Comparison of ENCODE assay signal across 29 cellular contexts in genomic region chr17:22516861-22517636, GRCh38.
"Had no signal": no experiment of that assay in that cellular context is flagged by ENCODE, and none has a peak within 500 bp of the region (broad histone marks: within the 10 kb centered on the region; RNA-seq: fewer than 3 reads in every experiment).

No MANE protein-coding gene starts in this region.

- H3K27ac Mint-ChIP-seq: dendritic cell treated with granulocyte-macrophage colony-stimulating factor and Interleukin-4, amounts not matched to agents 40 ng/mL and 50 ng/mL, for 4 days; endodermal cell; mesothelial cell of epicardium; naive B cell; natural killer cell treated with Interleukin-12 subunit alpha and Interleukin-12 subunit beta and Interleukin-15 and Interleukin-18, amount 100 ng/mL, for 72 hours; stimulated activated effector memory CD8-positive, alpha-beta T cell treated with anti-CD3 and anti-CD28 coated beads, Interleukin-12 subunit alpha, Interleukin-12 subunit beta, amount 100 ng/mL, for 72 hours had no signal

- FAIRE-seq: colon, keratinocyte had no signal

- H3K4me3 Mint-ChIP-seq: dendritic cell treated with granulocyte-macrophage colony-stimulating factor and Interleukin-4, amounts not matched to agents 40 ng/mL and 50 ng/mL, for 4 days; endodermal cell; mesothelial cell of epicardium; naive B cell; natural killer cell treated with Interleukin-12 subunit alpha and Interleukin-12 subunit beta and Interleukin-15 and Interleukin-18, amount 100 ng/mL, for 72 hours; neural crest cell; stimulated activated effector memory CD8-positive, alpha-beta T cell treated with anti-CD3 and anti-CD28 coated beads, Interleukin-12 subunit alpha, Interleukin-12 subunit beta, amount 100 ng/mL, for 72 hours had no signal

- DNase-seq: effector CD8-positive, alpha-beta T cell; endodermal cell; foreskin fibroblast; gastrocnemius medialis; head of caudate nucleus; mesenchymal stem cell; mucosa of descending colon; naive B cell; stimulated activated CD4-positive, alpha-beta T cell treated with anti-CD3 and anti-CD28 coated beads, Interleukin-2, amount 100 ng/mL, for 24 hours; stimulated activated CD4-positive, alpha-beta T cell treated with anti-CD3 and anti-CD28 coated beads, Interleukin-4, amount 100 ng/mL, for 24 hours; stimulated activated naive CD4-positive, alpha-beta T cell treated with Interleukin-2 at 50 U/mL for 16 hours; stomach; thyroid gland; trophoblast cell had no signal

- H3K27me3 Mint-ChIP-seq: dendritic cell treated with granulocyte-macrophage colony-stimulating factor and Interleukin-4, amounts not matched to agents 40 ng/mL and 50 ng/mL, for 4 days; naive B cell; natural killer cell treated with Interleukin-12 subunit alpha and Interleukin-12 subunit beta and Interleukin-15 and Interleukin-18, amount 100 ng/mL, for 72 hours had no signal

- ATAC-seq: esophagus mucosa; gastrocnemius medialis; left lobe of liver; mucosa of descending colon; natural killer cell treated with Interleukin-12 subunit alpha and Interleukin-12 subunit beta and Interleukin-15 and Interleukin-18, amount 100 ng/mL, for 72 hours; sciatic nerve; stimulated activated effector memory CD8-positive, alpha-beta T cell treated with anti-CD3 and anti-CD28 coated beads, Interleukin-12 subunit alpha, Interleukin-12 subunit beta, amount 100 ng/mL, for 72 hours had no signal

- H3K4me1 Mint-ChIP-seq: endodermal cell; mesothelial cell of epicardium; naive B cell; neural crest cell; stimulated activated effector memory CD8-positive, alpha-beta T cell treated with anti-CD3 and anti-CD28 coated beads, Interleukin-12 subunit alpha, Interleukin-12 subunit beta, amount 100 ng/mL, for 72 hours had no signal

- H3K9ac ChIP-seq: parathyroid adenoma had no signal

- H3K36me3 ChIP-seq: gastrocnemius medialis, neutrophil, prostate gland, right atrium auricular region, stomach, thyroid gland had no signal

- H3K27me3 ChIP-seq: gastrocnemius medialis, neutrophil, right atrium auricular region, stomach, thyroid gland had no signal

- H3K9me3 ChIP-seq: gastrocnemius medialis, neutrophil, prostate gland, right atrium auricular region, thyroid gland had no signal

- H2AFZ ChIP-seq: parathyroid adenoma had no signal

- H3K4me3 ChIP-seq: gastrocnemius medialis, mucosa of descending colon, prostate gland, right atrium auricular region, stomach, thyroid gland had no signal

- H3K4me1 ChIP-seq: gastrocnemius medialis, parathyroid adenoma, prostate gland, right atrium auricular region, stomach, thyroid gland had no signal

- H3K27ac ChIP-seq: epithelial cell of prostate, gastrocnemius medialis, neutrophil, parathyroid adenoma, prostate gland, right atrium auricular region, stomach, thyroid gland had no signal

- H3K36me3 Mint-ChIP-seq: naive B cell; natural killer cell treated with Interleukin-12 subunit alpha and Interleukin-12 subunit beta and Interleukin-15 and Interleukin-18, amount 100 ng/mL, for 72 hours; stimulated activated effector memory CD8-positive, alpha-beta T cell treated with anti-CD3 and anti-CD28 coated beads, Interleukin-12 subunit alpha, Interleukin-12 subunit beta, amount 100 ng/mL, for 72 hours had no signal

- H3K79me2 ChIP-seq: parathyroid adenoma had no signal
